18 cellular contexts compared by ENCODE assay signal in the genomic region with DNA sequence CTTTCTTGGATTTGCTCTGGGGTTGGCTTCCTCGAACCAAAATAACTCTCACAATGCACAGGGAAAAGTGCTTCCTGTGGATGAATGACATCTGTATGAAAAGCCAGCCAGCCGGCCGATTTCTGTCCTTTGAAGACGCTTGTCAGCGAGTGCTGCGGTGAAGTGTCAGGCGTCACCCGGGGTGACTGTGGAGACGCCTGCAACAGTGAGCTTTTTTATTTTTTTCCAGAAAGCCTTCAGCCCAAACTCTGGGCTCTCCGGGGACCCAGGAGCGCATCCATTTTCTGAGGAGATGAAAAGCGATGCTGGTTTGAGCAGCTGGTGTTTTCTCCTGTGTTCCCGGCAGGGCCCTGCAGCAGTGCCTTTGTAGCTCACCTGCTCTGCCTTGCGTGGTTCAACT. TPM values are rescaled to one million over a fixed set of nuclear protein-coding genes. Genes with fewer than 3 reads are reported as not detected.
DNase-seq lines count a peak whose midpoint lies in the region; ATAC-seq and FAIRE-seq lines count a peak whose summit lies in the region.
"Had no signal": no experiment of that assay in that cellular context is flagged by ENCODE, and none has a peak within 500 bp of the region (broad histone marks: within the 10 kb centered on the region; RNA-seq: fewer than 3 reads in every experiment).

No MANE protein-coding gene starts in this region.

- CTCF ChIA-PET in activated CD4-positive, alpha-beta T cell treated with anti-CD3 and anti-CD28 coated beads for 36 hours (lab: Charles Lee) = no interaction called here

- ATAC-seq in activated CD4-positive, alpha-beta T cell treated with anti-CD3 and anti-CD28 coated beads for 36 hours = peak; percentile 57
- peak; percentile 72 for ATAC-seq in activated naive CD8-positive, alpha-beta T cell treated with anti-CD3 and anti-CD28 coated beads, Interleukin-2, amount 10 ng/mL, durations not matched to agents 7 days and 5 days (ENCODE audit: low read depth)
- no peak for ATAC-seq in GM21526 (IDR thresholded peaks at IDR 0.05; ENCODE audit: low FRiP score, unreplicated experiment)

- POLR2A ChIA-PET in activated CD4-positive, alpha-beta T cell treated with anti-CD3 and anti-CD28 coated beads for 36 hours (lab: Charles Lee) = no interaction called here
- POLR2A ChIA-PET in activated naive CD8-positive, alpha-beta T cell treated with anti-CD3 and anti-CD28 coated beads, Interleukin-2, amount 10 ng/mL, durations not matched to agents 7 days and 5 days (lab: Charles Lee) = interaction anchor here (0.5 to 1.2 kb wide), 3 partner anchors 11 to 30 kb away, joined by 3 to 4 read pairs (median 3); no protein-coding TSS in a partner anchor

- H3K4me3 Mint-ChIP-seq in activated CD4-positive, alpha-beta T cell treated with anti-CD3 and anti-CD28 coated beads for 36 hours = peak overlapping the region; percentile 34
- H3K4me3 Mint-ChIP-seq in T-helper 1 cell treated with Interleukin-12 subunit alpha and Interleukin-12 subunit beta and Interleukin-4 antibody, amounts not matched to agents 30 μg/mL and 1 μg/mL, for 36 hours = peak overlapping the region; percentile 29
- H3K4me3 Mint-ChIP-seq in activated naive CD8-positive, alpha-beta T cell treated with anti-CD3 and anti-CD28 coated beads, Interleukin-2, amount 10 ng/mL, durations not matched to agents 7 days and 5 days = peak overlapping the region; percentile 49

- DNase-seq in activated CD4-positive, alpha-beta T cell treated with anti-CD3 and anti-CD28 coated beads for 36 hours = peak; percentile 52
- DNase-seq in activated CD4-positive, alpha-beta T cell treated with anti-CD3 and anti-CD28 coated beads for 1 hour = no peak
- peak; percentile 52 for DNase-seq in activated naive CD8-positive, alpha-beta T cell treated with anti-CD3 and anti-CD28 coated beads, Interleukin-2, amount 10 ng/mL, durations not matched to agents 7 days and 5 days
- peak; percentile 16 for DNase-seq in stimulated activated CD4-positive, alpha-beta T cell treated with anti-CD3 and anti-CD28 coated beads, Interleukin-4, amount 100 ng/mL, for 1 hour
- DNase-seq in RCC 7860 (ENCODE audit: low spot score) (no peak), NCI-H510A (lab: John Stamatoyannopoulos, UW) (no peak)
- DNase-seq: ACHN; anterior cingulate cortex; DMS79; effector CD4-positive, alpha-beta T cell; MG63; transverse colon had no signal

- H3K4me1 Mint-ChIP-seq in activated CD4-positive, alpha-beta T cell treated with anti-CD3 and anti-CD28 coated beads for 36 hours = peaks cover 11% of the 10 kb centered on the region
- peaks cover 8% of the 10 kb centered on the region for H3K4me1 Mint-ChIP-seq in T-helper 1 cell treated with Interleukin-12 subunit alpha and Interleukin-12 subunit beta and Interleukin-4 antibody, amounts not matched to agents 30 μg/mL and 1 μg/mL, for 36 hours (ENCODE audit: low read depth)
- H3K4me1 Mint-ChIP-seq in activated naive CD8-positive, alpha-beta T cell treated with anti-CD3 and anti-CD28 coated beads, Interleukin-2, amount 10 ng/mL, durations not matched to agents 7 days and 5 days = peaks cover 4% of the 10 kb centered on the region

- no peaks in the 10 kb centered on the region for H3K27me3 Mint-ChIP-seq in activated CD4-positive, alpha-beta T cell treated with anti-CD3 and anti-CD28 coated beads for 36 hours
- H3K27me3 Mint-ChIP-seq in T-helper 1 cell treated with Interleukin-12 subunit alpha and Interleukin-12 subunit beta and Interleukin-4 antibody, amounts not matched to agents 30 μg/mL and 1 μg/mL, for 36 hours (ENCODE audit: low read depth) = peaks cover 17% of the 10 kb centered on the region
- H3K27me3 Mint-ChIP-seq in activated naive CD8-positive, alpha-beta T cell treated with anti-CD3 and anti-CD28 coated beads, Interleukin-2, amount 10 ng/mL, durations not matched to agents 7 days and 5 days = peaks cover 7% of the 10 kb centered on the region

- H3K9me3 Mint-ChIP-seq in activated CD4-positive, alpha-beta T cell treated with anti-CD3 and anti-CD28 coated beads for 36 hours (ENCODE audit: low read depth) = no peaks in the 10 kb centered on the region
- peaks cover 3% of the 10 kb centered on the region for H3K9me3 Mint-ChIP-seq in T-helper 1 cell treated with Interleukin-12 subunit alpha and Interleukin-12 subunit beta and Interleukin-4 antibody, amounts not matched to agents 30 μg/mL and 1 μg/mL, for 36 hours
- H3K9me3 Mint-ChIP-seq in activated naive CD8-positive, alpha-beta T cell treated with anti-CD3 and anti-CD28 coated beads, Interleukin-2, amount 10 ng/mL, durations not matched to agents 7 days and 5 days = peaks cover 1% of the 10 kb centered on the region

- H3K27ac Mint-ChIP-seq in activated CD4-positive, alpha-beta T cell treated with anti-CD3 and anti-CD28 coated beads for 36 hours = no peak overlapping the region
- H3K27ac Mint-ChIP-seq in T-helper 1 cell treated with Interleukin-12 subunit alpha and Interleukin-12 subunit beta and Interleukin-4 antibody, amounts not matched to agents 30 μg/mL and 1 μg/mL, for 36 hours = no peak overlapping the region
- peak overlapping the region; percentile 26 for H3K27ac Mint-ChIP-seq in activated naive CD8-positive, alpha-beta T cell treated with anti-CD3 and anti-CD28 coated beads, Interleukin-2, amount 10 ng/mL, durations not matched to agents 7 days and 5 days

- no peak for FAIRE-seq in RCC 7860 (lab: Jason Lieb, UNC)
- FAIRE-seq: GM19239, keratinocyte had no signal

- intact Hi-C loops in activated CD4-positive, alpha-beta T cell treated with anti-CD3 and anti-CD28 coated beads for 36 hours (cut with DNase I, micrococcal nuclease) = no loop called here

- no peaks in the 10 kb centered on the region for H3K36me3 Mint-ChIP-seq in activated CD4-positive, alpha-beta T cell treated with anti-CD3 and anti-CD28 coated beads for 36 hours (ENCODE audit: low read depth)
- H3K36me3 Mint-ChIP-seq in T-helper 1 cell treated with Interleukin-12 subunit alpha and Interleukin-12 subunit beta and Interleukin-4 antibody, amounts not matched to agents 30 μg/mL and 1 μg/mL, for 36 hours (ENCODE audit: low read depth) = no peaks in the 10 kb centered on the region
- peaks cover 3% of the 10 kb centered on the region for H3K36me3 Mint-ChIP-seq in activated naive CD8-positive, alpha-beta T cell treated with anti-CD3 and anti-CD28 coated beads, Interleukin-2, amount 10 ng/mL, durations not matched to agents 7 days and 5 days

RNA-seq across cellular contexts. Expression of a gene that starts 34.3 kb away (rescaled TPM):
- total RNA-seq in activated CD4-positive, alpha-beta T cell treated with anti-CD3 and anti-CD28 coated beads for 36 hours = under 1 TPM in 1 of 2 experiments, not detected in 1; 0.02 TPM
- 1 to 10 TPM; 1.1 to 1.3 TPM for total RNA-seq in activated naive CD8-positive, alpha-beta T cell treated with anti-CD3 and anti-CD28 coated beads, Interleukin-2, amount 10 ng/mL, durations not matched to agents 7 days and 5 days
- total RNA-seq: myocyte, SK-MEL-5 had no signal

Comparison
In these comparisons a context has a peak if more than half of its experiments do, and no peak if none do; other contexts are left out.
1. DNase-seq: peak in activated CD4-positive, alpha-beta T cell treated with anti-CD3 and anti-CD28 coated beads for 36 hours (single experiment), activated naive CD8-positive, alpha-beta T cell treated with anti-CD3 and anti-CD28 coated beads, Interleukin-2, amount 10 ng/mL, durations not matched to agents 7 days and 5 days (single experiment) and stimulated activated CD4-positive, alpha-beta T cell treated with anti-CD3 and anti-CD28 coated beads, Interleukin-4, amount 100 ng/mL, for 1 hour (single experiment); none in activated CD4-positive, alpha-beta T cell treated with anti-CD3 and anti-CD28 coated beads for 1 hour (single experiment), RCC 7860 (single experiment) and NCI-H510A (single experiment).
2. Peak in every context shown above with its lines, with median percentiles within 50 percentile points of each other: H3K4me3 Mint-ChIP-seq.